In genomic region chr6:143399176-143399575, GRCh38 we compare ENCODE assay signal across 20 cellular contexts. TPM values are rescaled to one million over a fixed set of nuclear protein-coding genes. Genes with fewer than 3 reads are reported as not detected.
DNase-seq lines count a peak whose midpoint lies in the region; ATAC-seq, FAIRE-seq and TF ChIP-seq lines count a peak whose summit lies in the region.
"Had no signal": no experiment of that assay in that cellular context is flagged by ENCODE, and none has a peak within 500 bp of the region (broad histone marks: within the 10 kb centered on the region; RNA-seq: fewer than 3 reads in every experiment).

No MANE protein-coding gene starts in this region.

- no peak overlapping the region for H3K4ac ChIP-seq in H1 (replicated peaks; ENCODE audit: insufficient read length, low read depth, low read length)

- H3K23ac ChIP-seq in H1 (ENCODE audit: insufficient read length), result no peak overlapping the region

- no peak overlapping the region for H4K5ac ChIP-seq in H1 (ENCODE audit: insufficient read length, low read depth, low read length)

- no peak overlapping the region for H3K4me2 ChIP-seq in H1 (ENCODE audit: insufficient read depth in 1 of 2, low read depth in 2 of 2, low read length in 2 of 2)

- H3K36me3 ChIP-seq in breast epithelium (no peaks in the 10 kb centered on the region), H1 (ENCODE audit: control insufficient read depth in 2 of 4, insufficient read depth in 4 of 4, low read length in 3 of 4) (no peaks in the 10 kb centered on the region)
- H3K36me3 ChIP-seq: MG63 had no signal

- H2AK5ac ChIP-seq in H1 (ENCODE audit: low read depth, low read length), result peak overlapping the region; percentile 79; the same call in 1 of the 2 replicates

- H3K27me3 ChIP-seq in breast epithelium, result no peaks in the 10 kb centered on the region
- no peaks in the 10 kb centered on the region for H3K27me3 ChIP-seq in H1 (replicated peaks in 1 of 4; ENCODE audit: control insufficient read depth in 3 of 4, extremely low read depth in 1 of 4, insufficient read depth in 3 of 4, low read length in 3 of 4)
- H3K27me3 ChIP-seq: MG63 had no signal

- H3K4me3 ChIP-seq in breast epithelium (no peak overlapping the region), H1 (ENCODE audit: extremely low read depth in 1 of 4, insufficient read depth in 2 of 4, low read depth in 3 of 4, low read length in 4 of 4) (no peak overlapping the region)
- H3K4me3 ChIP-seq: MG63 had no signal

- H3K4me1 Mint-ChIP-seq in MCF 10A (ENCODE audit: insufficient read depth, unreplicated experiment) (peaks cover 66% of the 10 kb centered on the region), natural killer cell (peaks cover 44 to 54% of the 10 kb centered on the region in 2 donors)

- H2BK20ac ChIP-seq in H1 (ENCODE audit: low read length), result 0 out of 2 replicates have a peak overlapping the region, but pooled peaks have one; percentile 75

- no peaks in the 10 kb centered on the region for H3K79me2 ChIP-seq in H1 (ENCODE audit: control insufficient read depth in 1 of 2, insufficient read depth in 2 of 2, low read length in 2 of 2)

- TF ChIP-seq RAD21 in H1 (IDR thresholded peaks at IDR 0.05 in 1 of 2, conservative IDR thresholded peaks at IDR 0.05 in 1 of 2; ENCODE audit: low read depth in 2 of 2, low read length in 2 of 2), result no peak

- no peak for FAIRE-seq in H1 (lab: Jason Lieb, UNC)
- no peak for FAIRE-seq in D721Med (lab: Jason Lieb, UNC)
- FAIRE-seq: GM19239 had no signal

- POLR2A ChIA-PET in MCF 10A (lab: Yijun Ruan, JAX) (interaction anchor here (1.0 to 9.6 kb wide), 5 partner anchors 13 to 452 kb away, joined by 3 to 402 read pairs (median 12); partner anchors contain the start of genes ADAT2 and PEX3), H1 (lab: Charles Lee; ENCODE audit: partially characterized antibody) (no interaction called here)

- H4K8ac ChIP-seq in H1 (ENCODE audit: extremely low read depth, insufficient read depth, low read length), result no peak overlapping the region

- H3K56ac ChIP-seq in H1 (replicated peaks; ENCODE audit: insufficient read length, low read depth, low read length), result no peak overlapping the region

- DNase-seq in MCF 10A (ENCODE audit: unreplicated experiment) (no peak), breast epithelium (ENCODE audit: low spot score in 2 of 2) (no peak), H1 (ENCODE audit: low read depth in 1 of 2, low spot score in 2 of 2) (no peak), natural killer cell (no peak), ureter (ENCODE audit: low spot score) (no peak), D721Med (ENCODE audit: insufficient read length, low spot score) (no peak), cerebellar nuclear complex (lab: John Stamatoyannopoulos, UW) (no peak)
- DNase-seq: CD4-positive, CD25-positive, alpha-beta regulatory T cell; DMS79; MG63; NCI-H1092 treated with DMSO at 0.1 percent for 48 hours; NCI-H1694 treated with DMSO at 0.1 percent for 48 hours; NCI-H2107; NCI-H524 treated with DMSO at 0.1 percent for 48 hours; SIG-M5 had no signal

- intact Hi-C loops in MCF 10A (cut with micrococcal nuclease), result no loop called here
- intact Hi-C loops in breast epithelium (cut with DNase I; ENCODE audit: low total_unique reads), result no loop called here
- intact Hi-C loops in natural killer cell (cut with micrococcal nuclease), result no loop called here

- BruUV-seq in MCF 10A (replicated peaks; lab: Mats Ljungman, UMichigan), result no TSS peak

- H3K18ac ChIP-seq in H1 (ENCODE audit: extremely low read depth, low read length), result no peak overlapping the region

- CTCF ChIA-PET in MCF 10A (lab: Yijun Ruan, JAX) (interaction anchor here (0.6 to 1.4 kb wide), 2 partner anchors 37 to 449 kb away, joined by 3 to 6 read pairs; no protein-coding TSS in a partner anchor), H1 (lab: Charles Lee; ENCODE audit: partially characterized antibody) (interaction anchor here (0.6 to 4.2 kb wide), 2 partner anchors 11 to 29 kb away, joined by 4 to 14 read pairs; no protein-coding TSS in a partner anchor)

- no peak overlapping the region for H3K9ac ChIP-seq in H1 (replicated peaks in 1 of 4; ENCODE audit: extremely low read depth in 1 of 4, low read depth in 3 of 4, low read length in 3 of 4)

- no peak overlapping the region for H2BK15ac ChIP-seq in H1 (ENCODE audit: low read length)

- TF ChIP-seq CTCF in MCF 10A (IDR thresholded peaks at IDR 0.05; ENCODE audit: unreplicated experiment), result no peak
- TF ChIP-seq CTCF in breast epithelium (IDR thresholded peaks at IDR 0.05), result no peak
- no peak for TF ChIP-seq CTCF in H1 (IDR thresholded peaks at IDR 0.05; ENCODE audit: control extremely low read depth in 1 of 3, insufficient read depth in 1 of 3, low read depth in 1 of 3, low read length in 3 of 3)
- TF ChIP-seq CTCF in natural killer cell (IDR thresholded peaks at IDR 0.05), result no peak
- TF ChIP-seq CTCF in D721Med (IDR thresholded peaks at IDR 0.05; ENCODE audit: insufficient read depth, missing control alignments), result no peak

- H3K14ac ChIP-seq in H1 (ENCODE audit: insufficient read length), result no peak overlapping the region

- no peak overlapping the region for H4K91ac ChIP-seq in H1 (replicated peaks; ENCODE audit: insufficient read length, low read length)

- peaks cover 0 to 6% of the 10 kb centered on the region in 2 donors for H3K4me1 ChIP-seq in breast epithelium
- H3K4me1 ChIP-seq in H1 (replicated peaks in 1 of 4; ENCODE audit: control insufficient read depth in 3 of 4, insufficient read depth in 4 of 4, low read length in 3 of 4), result peaks cover 0 to 17% (median 3%) of the 10 kb centered on the region in 4 experiments; a peak in 3 of 7 replicates

- no peak overlapping the region for H3K4me3 Mint-ChIP-seq in MCF 10A (ENCODE audit: unreplicated experiment)
- no peak overlapping the region for H3K4me3 Mint-ChIP-seq in natural killer cell
- H3K4me3 Mint-ChIP-seq: B cell; CD4-positive, CD25-positive, alpha-beta regulatory T cell had no signal

- peak overlapping the region; percentile 28; the same call in 1 of the 2 replicates for H2BK12ac ChIP-seq in H1 (ENCODE audit: low read depth, low read length)

- H3K27me3 Mint-ChIP-seq in MCF 10A (ENCODE audit: insufficient read depth, unreplicated experiment) (no peaks in the 10 kb centered on the region), natural killer cell (ENCODE audit: low read depth in 2 of 2) (no peaks in the 10 kb centered on the region)
- H3K27me3 Mint-ChIP-seq: B cell; CD4-positive, CD25-positive, alpha-beta regulatory T cell had no signal

- H2AFZ ChIP-seq in H1 (ENCODE audit: low read length), result peak overlapping the region; percentile 27; the same call in 1 of the 2 replicates

- WGBS in H1 (ENCODE audit: extremely low coverage in 1 of 2, insufficient coverage in 1 of 2, insufficient read length in 1 of 2, insufficient replicate concordance in 2 of 2, low coverage in 1 of 2, low lambda C conversion rate in 2 of 2, missing lambda C conversion rate in 1 of 2), 2 experiments, result 92% methylated on average over 5 of the region's 5 CpGs; no CpG with 5 or more reads in 1 of the 2 experiments

- ATAC-seq in natural killer cell, result no peak
- ATAC-seq in HG03025 (IDR thresholded peaks at IDR 0.05; ENCODE audit: low FRiP score, unreplicated experiment), result no peak
- ATAC-seq: Panc1 had no signal

- H3K79me1 ChIP-seq in H1 (ENCODE audit: low read depth, low read length), result no peaks in the 10 kb centered on the region

- H3K36me3 Mint-ChIP-seq in MCF 10A (ENCODE audit: insufficient read depth, unreplicated experiment) (no peaks in the 10 kb centered on the region), natural killer cell (no peaks in the 10 kb centered on the region)
- H3K36me3 Mint-ChIP-seq: CD4-positive, CD25-positive, alpha-beta regulatory T cell had no signal

- no peaks in the 10 kb centered on the region for H4K20me1 ChIP-seq in H1 (replicated peaks in 1 of 2; ENCODE audit: control insufficient read depth in 1 of 2, insufficient read depth in 2 of 2, low read length in 2 of 2)

- peak overlapping the region; percentile 50; the same call in 1 of the 2 replicates for H2BK5ac ChIP-seq in H1 (ENCODE audit: low read depth, low read length)

- TF ChIP-seq EP300 in H1 (IDR thresholded peaks at IDR 0.05; ENCODE audit: borderline replicate concordance in 1 of 2, low read depth in 2 of 2, low read length in 2 of 2), result no peak

- H3K9me3 Mint-ChIP-seq in MCF 10A (ENCODE audit: unreplicated experiment), result peaks cover 7% of the 10 kb centered on the region
- no peaks in the 10 kb centered on the region for H3K9me3 Mint-ChIP-seq in natural killer cell
- H3K9me3 Mint-ChIP-seq: CD4-positive, CD25-positive, alpha-beta regulatory T cell had no signal

- H3K9me3 ChIP-seq in breast epithelium (no peaks in the 10 kb centered on the region), H1 (ENCODE audit: insufficient read depth in 2 of 2, low read depth in 1 of 2, low read length in 1 of 2) (no peaks in the 10 kb centered on the region)
- H3K9me3 ChIP-seq: MG63 had no signal

- H3K23me2 ChIP-seq in H1 (ENCODE audit: low read depth, low read length), result no peaks in the 10 kb centered on the region

- H2BK120ac ChIP-seq in H1 (replicated peaks; ENCODE audit: low read depth, low read length), result no peak overlapping the region

- H3K27ac ChIP-seq in breast epithelium (peak overlapping the region in 1 of 2 donors; percentile 89), H1 (ENCODE audit: low read depth, low read length) (no peak overlapping the region)
- H3K27ac ChIP-seq: 22Rv1 had no signal

- TF ChIP-seq POLR2A in breast epithelium (IDR thresholded peaks at IDR 0.05), result no peak
- no peak for TF ChIP-seq POLR2A in H1 (IDR thresholded peaks at IDR 0.05; ENCODE audit: control extremely low read depth in 1 of 2, low read depth in 2 of 2, low read length in 2 of 2)

- H3K27ac Mint-ChIP-seq in MCF 10A (ENCODE audit: low read depth, unreplicated experiment), result peak overlapping the region; percentile 100
- H3K27ac Mint-ChIP-seq in natural killer cell, result peak overlapping the region; percentile 55 to 63
- H3K27ac Mint-ChIP-seq: B cell had no signal

RNA-seq across cellular contexts. Expression of gene ADAT2, which starts 51.3 kb away (rescaled TPM):
- total RNA-seq in MCF 10A (2022), result 23.2 and 27.7 TPM in 2 replicates
- total RNA-seq in breast epithelium, result 10 to 100 TPM in 1 of 3 donors, 1 to 10 TPM in 2; 6.9 to 10.2 (median 8.5) TPM
- total RNA-seq in H1 (2021; fragmentation: NEBNext Ultra II Directional; extraction: Animal tissue kit (Norgen Biotek cat#: 25700)), result 11.3 and 11.8 TPM in 2 replicates
- polyA plus RNA-seq in H1 (2011; rRNA removed), result 3.5 and 4.3 TPM in 2 replicates
- polyA plus RNA-seq in H1 (2011; cell fraction: cytosol; rRNA removed), result 6.7 TPM
- 3.0 TPM for polyA plus RNA-seq in H1 (2011; cell fraction: nucleus; rRNA removed)
- 6.4 to 9.2 TPM (median 7.5 TPM) in 4 replicates for polyA plus RNA-seq in H1 (2012, experiment 1 of 2)
- 0.85 TPM for polyA plus RNA-seq in H1 (2012, experiment 2 of 2)
- 6.9 TPM for polyA plus RNA-seq in H1 (2013, experiment 1 of 2)
- 7.4 TPM for polyA plus RNA-seq in H1 (2013, experiment 2 of 2)
- polyA minus RNA-seq in H1 (2011; rRNA and poly(A)+ RNA removed), result 7.1 and 7.3 TPM in 2 replicates
- 9.8 TPM for polyA minus RNA-seq in H1 (2011; cell fraction: cytosol; rRNA and poly(A)+ RNA removed)
- 17.3 TPM for polyA minus RNA-seq in H1 (2011; cell fraction: nucleus; rRNA and poly(A)+ RNA removed)
- total RNA-seq in natural killer cell, result 10 to 100 TPM; 17.4 to 19.4 (median 19.1) TPM
- total RNA-seq in ureter, result 19.7 TPM

RNA-seq across cellular contexts. Expression of gene PEX3, which starts 51.4 kb away (rescaled TPM):
- 19.8 and 24.3 TPM in 2 replicates for total RNA-seq in MCF 10A (2022)
- 10 to 100 TPM; 12.0 to 22.0 (median 20.0) TPM for total RNA-seq in breast epithelium
- 14.4 and 16.8 TPM in 2 replicates for total RNA-seq in H1 (2021; fragmentation: NEBNext Ultra II Directional; extraction: Animal tissue kit (Norgen Biotek cat#: 25700))
- polyA plus RNA-seq in H1 (2011; rRNA removed), result 5.2 and 8.0 TPM in 2 replicates
- polyA plus RNA-seq in H1 (2011; cell fraction: cytosol; rRNA removed), result 9.7 TPM
- 6.2 TPM for polyA plus RNA-seq in H1 (2011; cell fraction: nucleus; rRNA removed)
- 10.6 to 20.2 TPM (median 12.7 TPM) in 4 replicates for polyA plus RNA-seq in H1 (2012, experiment 1 of 2)
- polyA plus RNA-seq in H1 (2012, experiment 2 of 2), result 1.5 TPM
- polyA plus RNA-seq in H1 (2013, experiment 1 of 2), result 17.7 TPM
- polyA plus RNA-seq in H1 (2013, experiment 2 of 2), result 17.5 TPM
- 8.5 and 11.6 TPM in 2 replicates for polyA minus RNA-seq in H1 (2011; rRNA and poly(A)+ RNA removed)
- polyA minus RNA-seq in H1 (2011; cell fraction: cytosol; rRNA and poly(A)+ RNA removed), result 13.1 TPM
- polyA minus RNA-seq in H1 (2011; cell fraction: nucleus; rRNA and poly(A)+ RNA removed), result 22.0 TPM
- 10 to 100 TPM; 10.2 to 16.0 (median 14.2) TPM for total RNA-seq in natural killer cell
- total RNA-seq in ureter, result 35.7 TPM
